Comparison of ENCODE assay signal across 12 cellular contexts in the genomic region with DNA sequence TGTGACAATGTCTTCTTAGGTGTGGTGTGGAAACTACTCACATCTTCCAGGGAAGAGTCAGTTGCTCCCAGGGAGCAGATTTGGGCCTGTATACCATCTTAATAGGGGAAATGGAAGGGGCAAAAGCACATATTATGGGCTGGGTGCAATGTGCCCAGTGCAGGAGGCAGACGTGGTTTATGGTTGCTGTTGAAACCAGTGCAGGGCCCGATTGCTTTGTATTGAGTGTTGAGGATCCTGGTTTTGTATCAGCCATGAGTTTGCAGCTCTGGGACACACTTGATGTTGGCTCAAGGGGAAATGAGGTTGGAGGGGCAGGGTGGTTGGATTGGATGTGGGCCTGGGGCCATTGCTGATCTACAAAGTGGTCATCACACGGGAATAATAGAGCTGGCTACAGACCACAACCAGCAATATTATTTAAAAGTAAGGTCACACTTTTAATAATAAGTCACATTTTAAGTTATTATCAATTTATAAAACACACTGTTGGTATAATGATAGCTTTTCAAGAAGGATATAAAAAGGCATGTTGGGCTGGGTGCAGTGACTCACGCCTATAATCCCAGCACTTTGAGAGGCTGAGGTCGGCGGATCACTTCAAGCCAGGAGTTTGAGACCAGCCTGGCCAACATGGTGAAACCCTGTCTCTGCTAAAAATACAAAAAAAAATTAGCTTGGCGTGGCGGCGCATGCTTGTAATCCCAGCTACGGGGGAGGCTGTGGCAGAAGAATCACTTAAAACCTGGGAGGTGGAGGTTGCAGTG.
DNase-seq lines count a peak whose midpoint lies in the region; ATAC-seq, FAIRE-seq and TF ChIP-seq lines count a peak whose summit lies in the region.
"Had no signal": no experiment of that assay in that cellular context is flagged by ENCODE, and none has a peak within 500 bp of the region (broad histone marks: within the 10 kb centered on the region; RNA-seq: fewer than 3 reads in every experiment).

No MANE protein-coding gene starts in this region.

- peak overlapping the region; percentile 81 for H3K4me3 Mint-ChIP-seq in activated CD4-positive, alpha-beta T cell treated with anti-CD3 and anti-CD28 coated beads, Interleukin-2, amount 10 ng/mL, durations not matched to agents 24 days and 14 days
- H3K4me3 Mint-ChIP-seq in glutamatergic neuron (ENCODE audit: unreplicated experiment), result no peak overlapping the region

- H3K9me3 ChIP-seq in WERI-Rb-1 (ENCODE audit: severe bottlenecking) (peaks cover 3% of the 10 kb centered on the region), thymus (ENCODE audit: control insufficient read depth) (no peaks in the 10 kb centered on the region), pancreas (no peaks in the 10 kb centered on the region)
- H3K9me3 ChIP-seq: A549 had no signal

- H3K27ac Mint-ChIP-seq in activated CD4-positive, alpha-beta T cell treated with anti-CD3 and anti-CD28 coated beads, Interleukin-2, amount 10 ng/mL, durations not matched to agents 24 days and 14 days, result peak overlapping the region; percentile 92
- H3K27ac Mint-ChIP-seq in glutamatergic neuron (ENCODE audit: unreplicated experiment), result peak overlapping the region; percentile 45

- FAIRE-seq in RCC 7860 (lab: Jason Lieb, UNC) (no peak), pancreas (lab: Jason Lieb, UNC) (no peak)
- FAIRE-seq: A549, endothelial cell of umbilical vein had no signal

- H3K27me3 ChIP-seq in WERI-Rb-1 (ENCODE audit: insufficient read depth, low read depth, severe bottlenecking), result no peaks in the 10 kb centered on the region
- no peaks in the 10 kb centered on the region for H3K27me3 ChIP-seq in thymus (ENCODE audit: control insufficient read depth, insufficient read depth)
- no peaks in the 10 kb centered on the region for H3K27me3 ChIP-seq in pancreas

- intact Hi-C loops in activated CD4-positive, alpha-beta T cell treated with anti-CD3 and anti-CD28 coated beads, Interleukin-2, amount 10 ng/mL, durations not matched to agents 24 days and 14 days (cut with micrococcal nuclease), result no loop called here
- intact Hi-C loops in pancreas (cut with DNase I), result no loop called here

- H3K36me3 Mint-ChIP-seq in activated CD4-positive, alpha-beta T cell treated with anti-CD3 and anti-CD28 coated beads, Interleukin-2, amount 10 ng/mL, durations not matched to agents 24 days and 14 days (ENCODE audit: low read depth), result peaks cover 11% of the 10 kb centered on the region
- no peaks in the 10 kb centered on the region for H3K36me3 Mint-ChIP-seq in glutamatergic neuron (ENCODE audit: unreplicated experiment)

- H3K4me3 ChIP-seq in WERI-Rb-1 (ENCODE audit: low read depth, low read length), result no peak overlapping the region
- no peak overlapping the region for H3K4me3 ChIP-seq in thymus (ENCODE audit: low read length)
- H3K4me3 ChIP-seq in pancreas, result no peak overlapping the region
- H3K4me3 ChIP-seq: A549 had no signal

- H3K4me1 Mint-ChIP-seq in activated CD4-positive, alpha-beta T cell treated with anti-CD3 and anti-CD28 coated beads, Interleukin-2, amount 10 ng/mL, durations not matched to agents 24 days and 14 days, result peaks cover 86% of the 10 kb centered on the region
- peaks cover 50% of the 10 kb centered on the region for H3K4me1 Mint-ChIP-seq in glutamatergic neuron (ENCODE audit: low read depth, unreplicated experiment)

- DNase-seq in activated CD4-positive, alpha-beta T cell treated with anti-CD3 and anti-CD28 coated beads, Interleukin-2, amount 10 ng/mL, durations not matched to agents 24 days and 14 days, result peak; percentile 71
- no peak for DNase-seq in activated CD4-positive, alpha-beta T cell treated with anti-CD3 and anti-CD28 coated beads for 48 hours
- DNase-seq in WERI-Rb-1 (no peak), glutamatergic neuron (no peak), DMS53 treated with DMSO at 0.1 percent for 48 hours (lab: John Stamatoyannopoulos, UW; ENCODE audit: unreplicated experiment) (no peak), RCC 7860 (ENCODE audit: low spot score) (no peak), pancreas (no peak)
- DNase-seq: EL had no signal

- TF ChIP-seq CTCF in WERI-Rb-1 (IDR thresholded peaks at IDR 0.05; ENCODE audit: low read depth, low read length), result no peak
- TF ChIP-seq CTCF in glutamatergic neuron (IDR thresholded peaks at IDR 0.05; ENCODE audit: partially characterized antibody, unreplicated experiment), result no peak
- no peak for TF ChIP-seq CTCF in pancreas (IDR thresholded peaks at IDR 0.05)

- ATAC-seq in pancreas, result no peak
- ATAC-seq: A549 had no signal

- H3K27ac ChIP-seq in WERI-Rb-1 (0 out of 2 replicates have a peak overlapping the region, but pooled peaks have one; percentile 2), thymus (ENCODE audit: low read depth) (peak overlapping the region; percentile 99), pancreas (no peak overlapping the region)
- H3K27ac ChIP-seq: A549, VCaP had no signal

- H3K4me1 ChIP-seq in thymus (ENCODE audit: control insufficient read depth, insufficient read depth, low read length) (peaks cover 88% of the 10 kb centered on the region), pancreas (peaks cover 0 to 12% (median 0%) of the 10 kb centered on the region in 3 donors)
- H3K4me1 ChIP-seq: A549 had no signal

- peaks cover 30% of the 10 kb centered on the region for H3K36me3 ChIP-seq in WERI-Rb-1
- H3K36me3 ChIP-seq in thymus (ENCODE audit: control insufficient read depth, insufficient read depth), result peaks cover 4% of the 10 kb centered on the region
- H3K36me3 ChIP-seq in pancreas, result no peaks in the 10 kb centered on the region

- H3K9me3 Mint-ChIP-seq in activated CD4-positive, alpha-beta T cell treated with anti-CD3 and anti-CD28 coated beads, Interleukin-2, amount 10 ng/mL, durations not matched to agents 24 days and 14 days, result no peaks in the 10 kb centered on the region
- H3K9me3 Mint-ChIP-seq in glutamatergic neuron (ENCODE audit: unreplicated experiment), result peaks cover 4% of the 10 kb centered on the region

- no peaks in the 10 kb centered on the region for H3K27me3 Mint-ChIP-seq in activated CD4-positive, alpha-beta T cell treated with anti-CD3 and anti-CD28 coated beads, Interleukin-2, amount 10 ng/mL, durations not matched to agents 24 days and 14 days
- H3K27me3 Mint-ChIP-seq in glutamatergic neuron (ENCODE audit: unreplicated experiment), result peaks cover 8% of the 10 kb centered on the region

- 75% methylated on average over 10 of the region's 10 CpGs for WGBS in thymus
- WGBS in pancreas, 2 donors, result 91 to 94% methylated on average over 10 of the region's 10 CpGs

Comparison
In these comparisons a context has a peak if more than half of its experiments do, and no peak if none do; other contexts are left out.
1. H3K27ac ChIP-seq: peak in WERI-Rb-1 (single experiment) and thymus (single experiment); none in pancreas (0 of 4).